In the genomic region with DNA sequence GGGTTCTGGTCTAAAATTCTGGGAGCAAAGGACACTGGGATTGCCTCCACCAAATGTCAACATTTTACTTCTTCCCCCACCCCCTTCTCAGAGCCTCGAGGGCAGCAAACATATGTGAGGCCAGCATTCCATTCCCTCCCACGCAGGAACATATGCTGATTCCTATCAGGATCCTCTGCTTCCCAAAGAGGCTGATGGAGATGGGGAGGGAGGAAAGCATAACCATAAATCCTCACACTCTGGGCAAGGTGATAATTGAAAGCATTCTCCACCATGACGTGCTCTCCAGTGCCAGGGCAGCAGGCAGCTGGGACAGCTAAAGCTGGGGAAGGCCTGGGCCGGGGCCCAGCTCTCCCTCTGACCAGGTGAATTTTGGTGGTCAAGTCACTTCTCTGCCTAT, we compare ENCODE assay signal across 12 cellular contexts.
DNase-seq lines count a peak whose midpoint lies in the region; ATAC-seq and TF ChIP-seq lines count a peak whose summit lies in the region.
"Had no signal": no experiment of that assay in that cellular context is flagged by ENCODE, and none has a peak within 500 bp of the region (broad histone marks: within the 10 kb centered on the region; RNA-seq: fewer than 3 reads in every experiment).

No MANE protein-coding gene starts in this region.

- no peak overlapping the region for H3K23ac ChIP-seq in mesenchymal stem cell (ENCODE audit: low read length in 2 of 2)

- H4K91ac ChIP-seq in mesenchymal stem cell (ENCODE audit: low read length) = no peak overlapping the region

- ATAC-seq in HG02973 (IDR thresholded peaks at IDR 0.05; ENCODE audit: unreplicated experiment) = no peak
- no peak for ATAC-seq in HG03139 (IDR thresholded peaks at IDR 0.05; ENCODE audit: unreplicated experiment)
- ATAC-seq: stimulated activated naive CD8-positive, alpha-beta T cell treated with anti-CD3 and anti-CD28 coated beads, Interleukin-15, amount 100 ng/mL, for 72 hours had no signal

- WGBS in mesenchymal stem cell = 57% methylated on average over 2 of the region's 4 CpGs
- WGBS in tibial nerve, 2 donors = 48 to 53% methylated on average over 4 of the region's 4 CpGs

- H3K27me3 ChIP-seq in mesenchymal stem cell (ENCODE audit: control insufficient read depth in 1 of 2, insufficient read depth in 1 of 2, low read length in 2 of 2) (no peaks in the 10 kb centered on the region), tibial nerve (no peaks in the 10 kb centered on the region)

- H3K4me3 ChIP-seq in HFF-Myc (replicated peaks; ENCODE audit: low read depth, low read length) (no peak overlapping the region), mesenchymal stem cell (ENCODE audit: insufficient read depth in 1 of 2, low read depth in 1 of 2, low read length in 2 of 2) (no peak overlapping the region), tibial nerve (no peak overlapping the region)

- no peaks in the 10 kb centered on the region for H3K9me3 Mint-ChIP-seq in activated T-cell treated with anti-CD3 and anti-CD28 coated beads, Interleukin-2, amount 50 U/mL, for 24 hours
- H3K9me3 Mint-ChIP-seq: activated T-helper 2 cell treated with anti-CD3 and anti-CD28 coated beads, Interferon-gamma antibody, Interleukin-2, Interleukin-4, amounts not matched to agents 10 μg/mL and 5 μg/mL and 100 μg/mL, durations not matched to agents 14 hours and 24 hours and 36 hours; stimulated activated naive CD8-positive, alpha-beta T cell treated with anti-CD3 and anti-CD28 coated beads, Interleukin-15, amount 100 ng/mL, for 72 hours had no signal

- H3K14ac ChIP-seq in mesenchymal stem cell (ENCODE audit: low read length in 2 of 2) = peak overlapping the region in 1 of 2 experiments; percentile 2

- no peak for TF ChIP-seq CTCF in HFF-Myc (IDR thresholded peaks at IDR 0.05; ENCODE audit: low read depth, low read length, missing control alignments)
- no peak for TF ChIP-seq CTCF in tibial nerve (IDR thresholded peaks at IDR 0.05)

- no peak for TF ChIP-seq POLR2A in tibial nerve (IDR thresholded peaks at IDR 0.05)

- no peak overlapping the region for H2BK15ac ChIP-seq in mesenchymal stem cell (ENCODE audit: low read depth, poor library complexity, severe bottlenecking)

- H3K9me3 ChIP-seq in mesenchymal stem cell (ENCODE audit: control insufficient read depth, low read length) (no peaks in the 10 kb centered on the region), tibial nerve (no peaks in the 10 kb centered on the region)

- in situ Hi-C loops in T47D (cut with HindIII; ENCODE audit: low pct_unique_long_range_greater_than_20kb, low sequenced_read_pairs) = no loop called here

- TF ChIP-seq EP300 in tibial nerve (IDR thresholded peaks at IDR 0.05) = no peak

- H3K36me3 ChIP-seq in mesenchymal stem cell (ENCODE audit: control insufficient read depth in 1 of 2, insufficient read depth in 2 of 2, low read depth in 1 of 2, low read length in 2 of 2) (no peaks in the 10 kb centered on the region), tibial nerve (no peaks in the 10 kb centered on the region)

- peak; percentile 90 for DNase-seq in HFF-Myc (ENCODE audit: extremely low read depth, low read depth)
- DNase-seq in T47D (ENCODE audit: low read depth in 1 of 2, low spot score in 1 of 2) = peak; percentile 45 to 96
- DNase-seq in mesenchymal stem cell = peak; percentile 48
- DNase-seq in tibial nerve (ENCODE audit: low spot score in 2 of 2) = no peak
- no peak for DNase-seq in kidney tubule cell (ENCODE audit: low spot score)
- no peak for DNase-seq in activated T-cell treated with anti-CD3 and anti-CD28 coated beads, Interleukin-2, amount 50 U/mL, for 24 hours
- DNase-seq: Karpas-422; stimulated activated CD4-positive, alpha-beta T cell treated with anti-CD3 and anti-CD28 coated beads, Interleukin-15, amount 100 ng/mL, for 24 hours; stimulated activated naive CD8-positive, alpha-beta T cell treated with anti-CD3 and anti-CD28 coated beads, Interleukin-15, amount 100 ng/mL, for 72 hours had no signal

- H2BK120ac ChIP-seq in mesenchymal stem cell (ENCODE audit: low read depth, low read length) = no peak overlapping the region

- H2BK12ac ChIP-seq in mesenchymal stem cell (ENCODE audit: low read length in 2 of 2) = peak overlapping the region; percentile 12 to 96

- peak overlapping the region; percentile 19 to 39 for H3K4ac ChIP-seq in mesenchymal stem cell (ENCODE audit: low read depth in 1 of 2, low read length in 2 of 2)

- H3K4me2 ChIP-seq in mesenchymal stem cell (ENCODE audit: low read length, poor library complexity, severe bottlenecking) = no peak overlapping the region

- H3K9ac ChIP-seq in mesenchymal stem cell (ENCODE audit: low read length) = no peak overlapping the region

- H3K4me1 ChIP-seq in mesenchymal stem cell (ENCODE audit: control insufficient read depth, insufficient read depth, low read depth, low read length) (peaks cover 3% of the 10 kb centered on the region), tibial nerve (peaks cover 0 to 89% (median 32%) of the 10 kb centered on the region in 4 donors)

- H2BK5ac ChIP-seq in mesenchymal stem cell (ENCODE audit: low read depth, low read length, poor library complexity, severe bottlenecking) = no peak overlapping the region

- H3K36me3 Mint-ChIP-seq in activated T-cell treated with anti-CD3 and anti-CD28 coated beads, Interleukin-2, amount 50 U/mL, for 24 hours (ENCODE audit: low read depth) = no peaks in the 10 kb centered on the region

- H3K27me3 Mint-ChIP-seq in activated T-cell treated with anti-CD3 and anti-CD28 coated beads, Interleukin-2, amount 50 U/mL, for 24 hours = no peaks in the 10 kb centered on the region
- H3K27me3 Mint-ChIP-seq: stimulated activated naive CD8-positive, alpha-beta T cell treated with anti-CD3 and anti-CD28 coated beads, Interleukin-15, amount 100 ng/mL, for 72 hours had no signal

- no peak overlapping the region for H3K4me3 Mint-ChIP-seq in activated T-cell treated with anti-CD3 and anti-CD28 coated beads, Interleukin-2, amount 50 U/mL, for 24 hours
- H3K4me3 Mint-ChIP-seq: stimulated activated naive CD8-positive, alpha-beta T cell treated with anti-CD3 and anti-CD28 coated beads, Interleukin-15, amount 100 ng/mL, for 72 hours had no signal

- H3K18ac ChIP-seq in mesenchymal stem cell (ENCODE audit: low read depth in 1 of 2, low read length in 2 of 2) = peak overlapping the region; percentile 74 to 89

- H2AFZ ChIP-seq in mesenchymal stem cell (ENCODE audit: low read depth, low read length) = no peak overlapping the region

- no peak overlapping the region for H3K27ac Mint-ChIP-seq in activated T-cell treated with anti-CD3 and anti-CD28 coated beads, Interleukin-2, amount 50 U/mL, for 24 hours
- H3K27ac Mint-ChIP-seq: activated T-helper 2 cell treated with anti-CD3 and anti-CD28 coated beads, Interferon-gamma antibody, Interleukin-2, Interleukin-4, amounts not matched to agents 10 μg/mL and 5 μg/mL and 100 μg/mL, durations not matched to agents 14 hours and 24 hours and 36 hours had no signal

- H4K8ac ChIP-seq in mesenchymal stem cell (ENCODE audit: low read length) = peak overlapping the region; percentile 33

- no peaks in the 10 kb centered on the region for H3K79me1 ChIP-seq in mesenchymal stem cell (replicated peaks; ENCODE audit: low read length, poor library complexity, severe bottlenecking)

- no peak overlapping the region for H2AK5ac ChIP-seq in mesenchymal stem cell (ENCODE audit: low read length, severe bottlenecking)

- H3K27ac ChIP-seq in mesenchymal stem cell (ENCODE audit: low read length, poor library complexity, severe bottlenecking) = no peak overlapping the region
- peak overlapping the region in 3 of 4 donors; percentile 25 to 38 (median 32) for H3K27ac ChIP-seq in tibial nerve

- peaks cover 21% of the 10 kb centered on the region for H3K4me1 Mint-ChIP-seq in activated T-cell treated with anti-CD3 and anti-CD28 coated beads, Interleukin-2, amount 50 U/mL, for 24 hours (ENCODE audit: low read depth)

Comparison
In these comparisons a context has a peak if more than half of its experiments do, and no peak if none do; other contexts are left out.
1. DNase-seq: peak in HFF-Myc (single experiment), T47D (2 of 2) and mesenchymal stem cell (single experiment); none in tibial nerve (0 of 2), kidney tubule cell (single experiment) and activated T-cell treated with anti-CD3 and anti-CD28 coated beads, Interleukin-2, amount 50 U/mL, for 24 hours (single experiment).